Comparison of ENCODE assay signal across 8 cellular contexts in the genomic region with DNA sequence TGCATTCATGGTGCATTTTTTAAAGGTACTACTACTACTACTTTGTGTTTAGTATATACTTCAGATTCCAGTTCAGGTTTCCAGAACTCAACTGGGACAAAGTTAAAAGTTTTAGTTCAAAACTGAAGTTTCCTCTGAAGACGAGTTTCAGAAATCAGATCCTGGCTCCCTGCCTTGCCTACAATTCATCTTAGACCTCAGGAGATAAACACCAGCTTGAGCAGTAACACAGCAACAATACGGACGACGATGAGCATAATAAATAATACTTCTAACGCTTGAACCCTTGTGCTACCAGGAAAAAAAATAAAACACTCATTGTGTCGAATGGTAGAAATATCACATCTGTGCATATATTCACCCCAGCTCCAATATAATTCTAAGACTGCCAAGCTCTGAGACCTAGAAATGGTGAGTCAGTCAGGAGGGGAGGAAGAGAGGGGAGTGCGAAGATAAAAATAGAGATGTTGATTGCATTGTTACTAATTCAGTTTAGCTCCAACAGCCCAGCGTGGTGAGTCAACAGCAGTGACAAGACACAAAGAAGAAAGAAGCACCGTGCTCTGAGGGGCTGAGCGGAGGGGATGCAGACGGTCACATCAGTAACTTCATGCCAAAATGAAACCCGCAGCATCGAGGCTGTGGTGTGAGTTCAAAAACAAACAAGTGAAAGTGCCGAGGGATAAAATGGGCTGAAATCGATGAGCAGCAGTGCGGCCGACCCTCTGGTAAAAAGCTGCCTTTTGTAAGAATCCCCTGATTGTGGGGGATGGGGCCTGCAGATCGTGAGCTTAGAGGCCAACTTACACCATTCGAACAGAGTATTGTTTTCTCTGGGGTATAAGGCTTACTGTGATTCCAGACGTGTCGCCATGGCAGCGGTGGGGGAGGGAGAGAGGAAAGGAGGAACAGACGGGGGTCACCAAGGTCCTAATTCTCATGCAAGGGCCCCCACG.
DNase-seq lines count a peak whose midpoint lies in the region; ATAC-seq, FAIRE-seq and TF ChIP-seq lines count a peak whose summit lies in the region.

No MANE protein-coding gene starts in this region.

- no peaks in the 10 kb centered on the region for H3K9me3 ChIP-seq in PC-3 (ENCODE audit: low read length)
- H3K9me3 ChIP-seq in muscle layer of colon (ENCODE audit: low read length) = no peaks in the 10 kb centered on the region

- H3K4me1 Mint-ChIP-seq in endothelial cell (ENCODE audit: unreplicated experiment) = peaks cover 59% of the 10 kb centered on the region

- CTCF ChIA-PET in PC-3 (lab: Charles Lee) = no interaction called here

- no peaks in the 10 kb centered on the region for H3K9me2 ChIP-seq in PC-3 (replicated peaks; ENCODE audit: low read length)

- H3F3A ChIP-seq in PC-3 (ENCODE audit: low read length, unreplicated experiment) = no peaks in the 10 kb centered on the region

- H3K4me3 ChIP-seq in PC-3 (ENCODE audit: low read length) (peak overlapping the region; percentile 18; the same call in 1 of the 2 replicates), muscle layer of colon (ENCODE audit: low read depth in 1 of 2, low read length in 2 of 2) (peak overlapping the region; percentile 23 to 79), urinary bladder (ENCODE audit: low read depth, low read length) (peak overlapping the region; percentile 15)

- peaks cover 5% of the 10 kb centered on the region for H3K27me3 Mint-ChIP-seq in endothelial cell (ENCODE audit: unreplicated experiment)

- FAIRE-seq in H54 (lab: Jason Lieb, UNC) = peak; percentile 53

- no peaks in the 10 kb centered on the region for H3K9me3 Mint-ChIP-seq in endothelial cell (ENCODE audit: unreplicated experiment)

- peaks cover 20% of the 10 kb centered on the region for H3K4me1 ChIP-seq in PC-3 (ENCODE audit: insufficient read depth, low read length)
- peaks cover 17% of the 10 kb centered on the region for H3K4me1 ChIP-seq in muscle layer of colon (ENCODE audit: insufficient read depth, low read length)
- H3K4me1 ChIP-seq in urinary bladder (ENCODE audit: insufficient read depth) = no peaks in the 10 kb centered on the region

- POLR2A ChIA-PET in PC-3 (lab: Charles Lee; ENCODE audit: unreplicated experiment) = no interaction called here

- H3K79me2 ChIP-seq in PC-3 (ENCODE audit: low read length) = no peaks in the 10 kb centered on the region

- H3K27ac ChIP-seq in PC-3 (ENCODE audit: low read length) (peak overlapping the region; percentile 32; the same call in 1 of the 2 replicates), muscle layer of colon (ENCODE audit: low read depth, low read length) (peak overlapping the region; percentile 57), urinary bladder (ENCODE audit: low read depth) (no peak overlapping the region)

- H3K9ac ChIP-seq in PC-3 (ENCODE audit: low read length) (no peak overlapping the region), muscle layer of colon (ENCODE audit: low read length) (no peak overlapping the region)

- peak overlapping the region; percentile 99 for H3K27ac Mint-ChIP-seq in endothelial cell (ENCODE audit: unreplicated experiment)

- H3K36me3 Mint-ChIP-seq in endothelial cell (ENCODE audit: low read depth, unreplicated experiment) = peaks cover 12% of the 10 kb centered on the region

- H3K27me3 ChIP-seq in PC-3 (ENCODE audit: low read length) (no peaks in the 10 kb centered on the region), muscle layer of colon (ENCODE audit: control insufficient read depth in 1 of 2, insufficient read depth in 2 of 2, low read length in 2 of 2) (no peaks in the 10 kb centered on the region)

- TF ChIP-seq CTCF in PC-3 (conservative IDR thresholded peaks at IDR 0.05; ENCODE audit: low read depth, low read length) = no peak
- TF ChIP-seq CTCF in endothelial cell (IDR thresholded peaks at IDR 0.05; ENCODE audit: unreplicated experiment) = no peak

- BruUV-seq in PC-3 (replicated peaks; lab: Mats Ljungman, UMichigan) = no TSS peak

- ATAC-seq in PC-3 (peak; percentile 93), HG03565 (IDR thresholded peaks at IDR 0.05; ENCODE audit: unreplicated experiment) (no peak)

- H3K36me3 ChIP-seq in PC-3 (ENCODE audit: low read depth, low read length) (no peaks in the 10 kb centered on the region), muscle layer of colon (ENCODE audit: insufficient read depth, low read length) (no peaks in the 10 kb centered on the region), urinary bladder (ENCODE audit: insufficient read depth) (no peaks in the 10 kb centered on the region)

- TF ChIP-seq POLR2A in H54 (IDR thresholded peaks at IDR 0.05; ENCODE audit: low read depth, low read length) = no peak

- peak overlapping the region; percentile 58 for H3K4me3 Mint-ChIP-seq in endothelial cell (ENCODE audit: unreplicated experiment)

- 15% methylated on average over 24 of the region's 24 CpGs for WGBS in urinary bladder

- no peak overlapping the region for H2AFZ ChIP-seq in PC-3 (ENCODE audit: low read length)

- DNase-seq in H54 (ENCODE audit: insufficient read length, low spot score) (peak; percentile 14), PC-3 (peak; percentile 56), endothelial cell (ENCODE audit: low spot score) (peak; percentile 37), HuH-7 (ENCODE audit: low spot score) (no peak), LoVo (ENCODE audit: low spot score) (no peak)

- intact Hi-C loops in PC-3 (cut with micrococcal nuclease) = no loop called here

- peak overlapping the region; percentile 51 for H3K4me2 ChIP-seq in PC-3 (ENCODE audit: low read length)

- no peaks in the 10 kb centered on the region for H4K20me1 ChIP-seq in PC-3 (ENCODE audit: low read length)

Comparison
In these comparisons a context has a peak if more than half of its experiments do, and no peak if none do; other contexts are left out.
1. DNase-seq: peak in H54 (single experiment), PC-3 (single experiment) and endothelial cell (single experiment); none in HuH-7 (single experiment) and LoVo (single experiment).
2. Peak in every context shown above with its lines, with median percentiles within 50 percentile points of each other: H3K4me3 ChIP-seq.